18 cellular contexts compared by ENCODE assay signal in genomic region chr20:62413896-62414481, GRCh38. TPM values are rescaled to one million over a fixed set of nuclear protein-coding genes. Genes with fewer than 3 reads are reported as not detected.
DNase-seq lines count a peak whose midpoint lies in the region; ATAC-seq and TF ChIP-seq lines count a peak whose summit lies in the region.
"Had no signal": no experiment of that assay in that cellular context is flagged by ENCODE, and none has a peak within 500 bp of the region (broad histone marks: within the 10 kb centered on the region; RNA-seq: fewer than 3 reads in every experiment).

No MANE protein-coding gene starts in this region.

- H3K14ac ChIP-seq in H9 (ENCODE audit: insufficient read depth, low read length), result no peak overlapping the region

- H3K4me1 Mint-ChIP-seq in H9, result peaks cover 0 to 5% of the 10 kb centered on the region in 2 experiments; a peak in 1 of 4 replicates
- peaks cover 4% of the 10 kb centered on the region for H3K4me1 Mint-ChIP-seq in activated naive CD8-positive, alpha-beta T cell treated with anti-CD3 and anti-CD28 coated beads for 36 hours
- H3K4me1 Mint-ChIP-seq: activated naive CD8-positive, alpha-beta T cell treated with anti-CD3 and anti-CD28 coated beads, Interleukin-2, amount 10 ng/mL, durations not matched to agents 7 days and 5 days had no signal

- H3K36me3 Mint-ChIP-seq in H9 (ENCODE audit: insufficient read depth in 1 of 3, low read depth in 3 of 3), result no peaks in the 10 kb centered on the region
- H3K36me3 Mint-ChIP-seq in activated naive CD8-positive, alpha-beta T cell treated with anti-CD3 and anti-CD28 coated beads for 36 hours, result no peaks in the 10 kb centered on the region
- H3K36me3 Mint-ChIP-seq: activated naive CD8-positive, alpha-beta T cell treated with anti-CD3 and anti-CD28 coated beads, Interleukin-2, amount 10 ng/mL, durations not matched to agents 7 days and 5 days; CD14-positive monocyte had no signal

- no peaks in the 10 kb centered on the region for H3F3A ChIP-seq in SU-DHL-6 (ENCODE audit: insufficient read depth)

- H4K20me1 ChIP-seq in H9 (ENCODE audit: control insufficient read depth, insufficient read depth, insufficient read length) (no peaks in the 10 kb centered on the region), SU-DHL-6 (ENCODE audit: low read depth, low read length) (no peaks in the 10 kb centered on the region)

- H3K79me1 ChIP-seq in H9 (ENCODE audit: insufficient read depth, low read depth, low read length, poor library complexity, severe bottlenecking), result no peaks in the 10 kb centered on the region

- H3T11ph ChIP-seq in H9 (ENCODE audit: low read length), result no peak overlapping the region

- H3K4me2 ChIP-seq in H9 (ENCODE audit: insufficient read depth, insufficient read length, low read length), result no peak overlapping the region
- no peak overlapping the region for H3K4me2 ChIP-seq in SU-DHL-6 (ENCODE audit: low read depth, low read length, poor library complexity, severe bottlenecking)

- no peaks in the 10 kb centered on the region for H3K27me3 ChIP-seq in BE2C
- H3K27me3 ChIP-seq in H9 (ENCODE audit: insufficient read depth, low read length), result no peaks in the 10 kb centered on the region
- H3K27me3 ChIP-seq in SU-DHL-6 (ENCODE audit: low read length), result no peaks in the 10 kb centered on the region
- H3K27me3 ChIP-seq in kidney epithelial cell (ENCODE audit: control insufficient read depth, insufficient read depth, low read length), result peaks cover 27% of the 10 kb centered on the region
- peaks cover 0 to 58% of the 10 kb centered on the region in 2 donors for H3K27me3 ChIP-seq in tibial artery
- H3K27me3 ChIP-seq: right atrium auricular region had no signal

- H2BK120ac ChIP-seq in H9 (ENCODE audit: low read depth, low read length, poor library complexity, severe bottlenecking), result no peak overlapping the region

- H3K27me3 Mint-ChIP-seq in H9 (ENCODE audit: low read depth), result peaks cover 11% of the 10 kb centered on the region
- no peaks in the 10 kb centered on the region for H3K27me3 Mint-ChIP-seq in activated naive CD8-positive, alpha-beta T cell treated with anti-CD3 and anti-CD28 coated beads for 36 hours

- no peaks in the 10 kb centered on the region for H3K23me2 ChIP-seq in H9 (ENCODE audit: insufficient read length, low read depth, low read length, poor library complexity, severe bottlenecking)

- H2BK5ac ChIP-seq in H9 (ENCODE audit: insufficient read length, low read length), result no peak overlapping the region

- H2BK12ac ChIP-seq in H9 (ENCODE audit: insufficient read length, low read depth, low read length), result no peak overlapping the region

- no peak overlapping the region for H3K56ac ChIP-seq in H9 (ENCODE audit: insufficient read length, low read depth, low read length)

- no peak overlapping the region for H3K27ac ChIP-seq in H9 (ENCODE audit: insufficient read length, low read depth, low read length)
- no peak overlapping the region for H3K27ac ChIP-seq in SU-DHL-6 (ENCODE audit: low read depth, low read length)
- no peak overlapping the region for H3K27ac ChIP-seq in tibial artery
- H3K27ac ChIP-seq: right atrium auricular region had no signal

- no peak overlapping the region for H3K4ac ChIP-seq in H9 (ENCODE audit: low read depth, low read length)

- H3K23ac ChIP-seq in H9 (ENCODE audit: insufficient read length, low read depth, low read length), result no peak overlapping the region

- H2AK5ac ChIP-seq in H9 (ENCODE audit: insufficient read length, low read length), result no peak overlapping the region

- H3K4me1 ChIP-seq in BE2C (peaks cover 5% of the 10 kb centered on the region), H9 (ENCODE audit: insufficient read depth, low read length) (no peaks in the 10 kb centered on the region), tibial artery (peaks cover 0 to 21% (median 4%) of the 10 kb centered on the region in 4 donors)

- H2BK15ac ChIP-seq in H9 (ENCODE audit: low read depth, low read length), result no peak overlapping the region

- no peak overlapping the region for H3K18ac ChIP-seq in H9 (ENCODE audit: insufficient read length, low read depth, low read length)

- H2AFZ ChIP-seq in H9 (ENCODE audit: low read length) (no peak overlapping the region), SU-DHL-6 (ENCODE audit: low read depth, low read length, severe bottlenecking) (no peak overlapping the region)

- no peak overlapping the region for H4K91ac ChIP-seq in H9 (ENCODE audit: insufficient read length, low read depth, low read length)

- no peak overlapping the region for H3K27ac Mint-ChIP-seq in H9
- H3K27ac Mint-ChIP-seq in activated naive CD8-positive, alpha-beta T cell treated with anti-CD3 and anti-CD28 coated beads for 36 hours, result no peak overlapping the region
- H3K27ac Mint-ChIP-seq: activated naive CD8-positive, alpha-beta T cell treated with anti-CD3 and anti-CD28 coated beads, Interleukin-2, amount 10 ng/mL, durations not matched to agents 7 days and 5 days; CD14-positive monocyte had no signal

- H3K9ac ChIP-seq in H9 (ENCODE audit: extremely low read depth, insufficient read length, low read length) (no peak overlapping the region), SU-DHL-6 (ENCODE audit: low read length) (no peak overlapping the region)

- H2BK20ac ChIP-seq in H9 (ENCODE audit: low read depth, low read length, poor library complexity, severe bottlenecking), result no peak overlapping the region

- no peak overlapping the region for H4K8ac ChIP-seq in H9 (replicated peaks; ENCODE audit: insufficient read length, low read depth, low read length)

- H3K4me3 ChIP-seq in BE2C (ENCODE audit: low read depth, low read length) (no peak overlapping the region), SU-DHL-6 (ENCODE audit: insufficient read depth, low read length, poor library complexity, severe bottlenecking) (no peak overlapping the region), kidney epithelial cell (ENCODE audit: low read depth, low read length) (no peak overlapping the region), tibial artery (no peak overlapping the region)
- H3K4me3 ChIP-seq: right atrium auricular region had no signal

- ATAC-seq in HG03442 (IDR thresholded peaks at IDR 0.05; ENCODE audit: unreplicated experiment), result no peak
- ATAC-seq: stimulated activated naive CD8-positive, alpha-beta T cell treated with anti-CD3 and anti-CD28 coated beads, Interleukin-15, Interleukin-2, amounts not matched to agents 100 U/mL and 50 U/mL, for 24 hours had no signal

- H3K36me3 ChIP-seq in BE2C, result no peaks in the 10 kb centered on the region
- H3K36me3 ChIP-seq in SU-DHL-6 (ENCODE audit: low read length), result no peaks in the 10 kb centered on the region
- no peaks in the 10 kb centered on the region for H3K36me3 ChIP-seq in kidney epithelial cell (ENCODE audit: control insufficient read depth, insufficient read depth, low read length)
- no peaks in the 10 kb centered on the region for H3K36me3 ChIP-seq in tibial artery
- H3K36me3 ChIP-seq: right atrium auricular region had no signal

- H3K9me3 Mint-ChIP-seq in H9, result no peaks in the 10 kb centered on the region
- H3K9me3 Mint-ChIP-seq in activated naive CD8-positive, alpha-beta T cell treated with anti-CD3 and anti-CD28 coated beads for 36 hours, result no peaks in the 10 kb centered on the region
- H3K9me3 Mint-ChIP-seq: activated naive CD8-positive, alpha-beta T cell treated with anti-CD3 and anti-CD28 coated beads, Interleukin-2, amount 10 ng/mL, durations not matched to agents 7 days and 5 days; CD14-positive monocyte had no signal

- H3K79me2 ChIP-seq in H9 (ENCODE audit: insufficient read depth, low read length) (no peaks in the 10 kb centered on the region), SU-DHL-6 (ENCODE audit: insufficient read depth, low read length) (no peaks in the 10 kb centered on the region)

- no peak overlapping the region for H3K4me3 Mint-ChIP-seq in H9
- no peak overlapping the region for H3K4me3 Mint-ChIP-seq in activated naive CD8-positive, alpha-beta T cell treated with anti-CD3 and anti-CD28 coated beads for 36 hours
- H3K4me3 Mint-ChIP-seq: activated naive CD8-positive, alpha-beta T cell treated with anti-CD3 and anti-CD28 coated beads, Interleukin-2, amount 10 ng/mL, durations not matched to agents 7 days and 5 days; CD14-positive monocyte had no signal

- WGBS in H9 (ENCODE audit: extremely low coverage, insufficient read length, low lambda C conversion rate), result no CpG with 5 or more reads among the region's 22 CpGs

- H3K9me3 ChIP-seq in BE2C (no peaks in the 10 kb centered on the region), H9 (ENCODE audit: control insufficient read depth, low read depth, low read length) (no peaks in the 10 kb centered on the region), SU-DHL-6 (ENCODE audit: insufficient read depth, low read length) (no peaks in the 10 kb centered on the region), tibial artery (no peaks in the 10 kb centered on the region)
- H3K9me3 ChIP-seq: right atrium auricular region had no signal

- intact Hi-C loops in tibial artery (cut with DNase I; ENCODE audit: low total_unique reads), result loop anchor here (5.0 kb wide), 1 partner anchor 378 kb away; no protein-coding TSS in a partner anchor

- no peak overlapping the region for H4K5ac ChIP-seq in H9 (ENCODE audit: insufficient read length, low read depth, low read length)

- H3K9me2 ChIP-seq in SU-DHL-6 (replicated peaks; ENCODE audit: insufficient read depth, low read length), result no peaks in the 10 kb centered on the region

- TF ChIP-seq CTCF in BE2C (IDR thresholded peaks at IDR 0.05; ENCODE audit: low read depth, low read length) (peak; percentile 30), H9 (conservative IDR thresholded peaks at IDR 0.05) (peak; percentile 54), SU-DHL-6 (IDR thresholded peaks at IDR 0.05; ENCODE audit: insufficient read depth, low read length, poor library complexity, severe bottlenecking) (peak; percentile 9), kidney epithelial cell (IDR thresholded peaks at IDR 0.05; ENCODE audit: insufficient read depth, low read length, poor library complexity, severe bottlenecking) (peak; percentile 30), tibial artery (IDR thresholded peaks at IDR 0.05) (no peak), GM10266 (IDR thresholded peaks at IDR 0.05; ENCODE audit: control insufficient read depth, insufficient read depth, low read depth, missing control alignments) (no peak)

- DNase-seq in BE2C (no peak), H9 (peak; percentile 67), kidney epithelial cell (ENCODE audit: low read depth) (no peak), tibial artery (no peak), GM10266 (ENCODE audit: extremely low spot score) (no peak)
- DNase-seq in activated naive CD8-positive, alpha-beta T cell treated with anti-CD3 and anti-CD28 coated beads for 36 hours, result no peak
- DNase-seq: activated CD8-positive, alpha-beta memory T cell treated with anti-CD3 and anti-CD28 coated beads, Interleukin-2, amount 50 U/mL, for 4 hours; activated naive CD8-positive, alpha-beta T cell treated with anti-CD3 and anti-CD28 coated beads, Interleukin-2, amount 10 ng/mL, durations not matched to agents 7 days and 5 days; cortex of kidney; NCI-H1105; NCI-H446 treated with DMSO at 0.1 percent for 48 hours; Right ventricle myocardium superior; stimulated activated CD4-positive, alpha-beta T cell treated with anti-CD3 and anti-CD28 coated beads, Interleukin-4, amount 100 ng/mL, for 4 hours; stimulated activated naive CD8-positive, alpha-beta T cell treated with anti-CD3 and anti-CD28 coated beads, Interleukin-15, Interleukin-2, amounts not matched to agents 100 U/mL and 50 U/mL, for 24 hours had no signal

RNA-seq across cellular contexts. Expression of gene CABLES2, which starts 6.9 kb away (rescaled TPM):
- 2.7 TPM for polyA plus RNA-seq in BE2C (2012; ENCODE audit: insufficient read depth, insufficient read length, low read depth)
- total RNA-seq in H9 (2021) (10.8 and 11.0 TPM in 2 replicates), kidney epithelial cell (6.9 and 8.1 TPM in 2 replicates)
- 1 to 10 TPM; 4.9 to 5.3 TPM for total RNA-seq in activated naive CD8-positive, alpha-beta T cell treated with anti-CD3 and anti-CD28 coated beads for 36 hours

RNA-seq across cellular contexts. Expression of gene RBBP8NL, which starts 13.3 kb away (rescaled TPM):
- not detected for polyA plus RNA-seq in BE2C (2012; ENCODE audit: insufficient read depth, insufficient read length, low read depth)
- total RNA-seq in H9 (2021), result 0.20 and 0.28 TPM in 2 replicates
- total RNA-seq in kidney epithelial cell, result 0.34 TPM in 1 of 2 replicates, not detected in the other
- not detected for total RNA-seq in activated naive CD8-positive, alpha-beta T cell treated with anti-CD3 and anti-CD28 coated beads for 36 hours
- total RNA-seq: activated naive CD8-positive, alpha-beta T cell treated with anti-CD3 and anti-CD28 coated beads, Interleukin-2, amount 10 ng/mL, durations not matched to agents 7 days and 5 days; right atrium auricular region; Right ventricle myocardium superior had no signal
- polyA plus RNA-seq: CD14-positive monocyte had no signal

RNA-seq across cellular contexts. Expression of gene RPS21, which starts 27.1 kb away (rescaled TPM):
- polyA plus RNA-seq in BE2C (2012; ENCODE audit: insufficient read depth, insufficient read length, low read depth), result 4,851 TPM
- total RNA-seq in H9 (2021) (1,715 and 1,736 TPM in 2 replicates), kidney epithelial cell (3,089 and 5,743 TPM in 2 replicates)
- total RNA-seq in activated naive CD8-positive, alpha-beta T cell treated with anti-CD3 and anti-CD28 coated beads for 36 hours, result 1,000 to 10,000 TPM; 2,242 to 2,482 TPM

RNA-seq across cellular contexts. Expression of gene LAMA5, which starts 46.9 kb away (rescaled TPM):
- 86.4 TPM for polyA plus RNA-seq in BE2C (2012; ENCODE audit: insufficient read depth, insufficient read length, low read depth)
- total RNA-seq in H9 (2021) (200 and 201 TPM in 2 replicates), kidney epithelial cell (359 and 455 TPM in 2 replicates)
- total RNA-seq in activated naive CD8-positive, alpha-beta T cell treated with anti-CD3 and anti-CD28 coated beads for 36 hours, result under 1 TPM; 0.38 to 0.91 TPM
- polyA plus RNA-seq: CD14-positive monocyte had no signal

Comparison
In these comparisons a context has a peak if more than half of its experiments do, and no peak if none do; other contexts are left out.
1. CTCF ChIP-seq: peak in BE2C (single experiment), H9 (single experiment), SU-DHL-6 (single experiment) and kidney epithelial cell (single experiment); none in tibial artery (0 of 2) and GM10266 (single experiment).